ENCODE assay signal across 13 cellular contexts in the genomic region with DNA sequence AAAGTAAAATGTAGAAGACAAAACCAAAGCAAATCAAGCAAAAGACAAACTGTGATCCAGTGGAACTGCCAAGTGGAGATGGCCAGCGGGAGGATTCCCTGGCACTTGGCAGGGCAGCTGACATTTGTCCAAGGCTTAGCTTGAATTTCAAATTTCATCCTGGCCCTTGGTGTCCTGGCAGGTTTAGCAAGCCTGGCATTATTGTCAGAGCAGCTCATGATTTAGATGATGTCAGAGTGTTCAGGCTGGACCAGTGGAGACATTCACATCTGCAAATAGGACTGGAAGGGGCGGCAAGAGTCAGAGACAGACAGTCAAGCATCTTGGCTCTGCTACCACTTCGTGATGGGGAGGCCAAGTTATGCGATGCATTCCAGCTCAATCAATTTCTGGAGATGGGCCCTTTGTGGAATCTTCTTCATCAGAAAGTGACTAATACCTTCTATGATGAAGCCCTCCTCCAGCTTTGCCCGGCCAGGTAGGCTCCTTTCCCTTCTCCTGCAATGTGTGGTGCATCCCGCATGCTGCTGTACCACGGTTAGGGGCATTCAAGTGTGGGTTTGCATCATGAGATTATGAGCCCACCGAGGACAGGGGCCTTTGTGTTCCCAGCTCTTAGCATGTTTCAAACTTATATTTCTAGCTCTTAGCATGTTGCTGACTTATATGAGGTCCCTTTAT.
"Had no signal": no experiment of that assay in that cellular context is flagged by ENCODE, and none has a peak within 500 bp of the region (broad histone marks: within the 10 kb centered on the region; RNA-seq: fewer than 3 reads in every experiment).

No MANE protein-coding gene starts in this region.

- H3K36me3 Mint-ChIP-seq: activated naive CD4-positive, alpha-beta T cell treated with anti-CD3 and anti-CD28 coated beads, Interleukin-2, amount 50 U/mL, for 72 hours; mesothelial cell of epicardium had no signal

- DNase-seq: activated CD4-positive, alpha-beta T cell treated with anti-CD3 and anti-CD28 coated beads, Interleukin-2, amount 10 ng/mL, durations not matched to agents 7 days and 5 days; activated CD8-positive, alpha-beta memory T cell treated with anti-CD3 and anti-CD28 coated beads, Interleukin-2, amount 50 U/mL, for 4 hours; activated CD8-positive, alpha-beta T cell treated with anti-CD3 and anti-CD28 coated beads, Interleukin-2, amount 10 ng/mL, durations not matched to agents 7 days and 5 days; activated gamma-delta T cell treated with Interleukin-2 at 50 U/mL for 16 hours; activated T-cell treated with anti-CD3 and anti-CD28 coated beads, Interleukin-2, amount 50 U/mL, for 48 hours; kidney; upper lobe of left lung had no signal

- H3K27ac Mint-ChIP-seq: activated CD4-positive, alpha-beta T cell treated with anti-CD3 and anti-CD28 coated beads, Interleukin-2, amount 10 ng/mL, durations not matched to agents 7 days and 5 days; activated CD8-positive, alpha-beta T cell treated with anti-CD3 and anti-CD28 coated beads, Interleukin-2, amount 10 ng/mL, durations not matched to agents 7 days and 5 days; activated naive CD4-positive, alpha-beta T cell treated with anti-CD3 and anti-CD28 coated beads, Interleukin-2, amount 50 U/mL, for 72 hours; mesothelial cell of epicardium; nephron; T-helper 1 cell treated with Interleukin-12 subunit alpha and Interleukin-12 subunit beta and Interleukin-4 antibody, amounts not matched to agents 30 μg/mL and 1 μg/mL, for 36 hours had no signal

- ATAC-seq: activated CD4-positive, CD25-positive, alpha-beta regulatory T cell treated with anti-CD3 and anti-CD28 coated beads, Interleukin-2, amount 50 U/mL, for 24 hours; activated CD8-positive, alpha-beta T cell treated with anti-CD3 and anti-CD28 coated beads, Interleukin-2, amount 10 ng/mL, durations not matched to agents 7 days and 5 days; activated naive CD4-positive, alpha-beta T cell treated with anti-CD3 and anti-CD28 coated beads, Interleukin-2, amount 50 U/mL, for 72 hours; left lobe of liver had no signal

- H3K4me3 Mint-ChIP-seq: activated CD4-positive, alpha-beta T cell treated with anti-CD3 and anti-CD28 coated beads, Interleukin-2, amount 10 ng/mL, durations not matched to agents 7 days and 5 days; activated CD8-positive, alpha-beta T cell treated with anti-CD3 and anti-CD28 coated beads, Interleukin-2, amount 10 ng/mL, durations not matched to agents 7 days and 5 days; mesothelial cell of epicardium; nephron; T-helper 1 cell treated with Interleukin-12 subunit alpha and Interleukin-12 subunit beta and Interleukin-4 antibody, amounts not matched to agents 30 μg/mL and 1 μg/mL, for 36 hours had no signal

- H3K9me3 Mint-ChIP-seq: activated CD4-positive, alpha-beta T cell treated with anti-CD3 and anti-CD28 coated beads, Interleukin-2, amount 10 ng/mL, durations not matched to agents 7 days and 5 days; activated naive CD4-positive, alpha-beta T cell treated with anti-CD3 and anti-CD28 coated beads, Interleukin-2, amount 50 U/mL, for 72 hours; T-helper 1 cell treated with Interleukin-12 subunit alpha and Interleukin-12 subunit beta and Interleukin-4 antibody, amounts not matched to agents 30 μg/mL and 1 μg/mL, for 36 hours had no signal

- H3K4me1 Mint-ChIP-seq: activated CD4-positive, alpha-beta T cell treated with anti-CD3 and anti-CD28 coated beads, Interleukin-2, amount 10 ng/mL, durations not matched to agents 7 days and 5 days; mesothelial cell of epicardium; nephron had no signal
